1 cellular context compared by ENCODE assay signal in the genomic region with DNA sequence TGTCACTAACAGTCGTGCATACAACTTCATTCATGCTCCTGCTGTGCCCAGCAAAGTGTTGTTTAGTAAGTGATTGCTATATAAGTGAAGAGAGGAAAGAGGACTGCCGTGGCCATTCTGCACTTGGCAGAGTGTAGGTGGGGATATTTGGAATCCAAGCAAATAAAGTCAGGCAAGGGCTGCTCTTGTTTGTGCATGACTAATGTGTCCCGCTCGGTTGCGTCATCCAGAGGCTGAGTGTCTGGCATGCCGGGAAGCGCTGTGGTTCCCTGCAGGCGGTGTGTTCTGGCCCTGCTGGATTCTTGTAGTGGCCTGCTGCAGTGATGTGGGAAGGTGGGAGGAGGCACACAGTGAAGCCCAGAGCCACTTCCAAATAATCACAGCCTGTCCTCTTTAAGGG.
A peak's percentile ranks its signal among the peaks of the same experiment; 100 is the strongest.
TF ChIP-seq lines count a peak whose summit lies in the region.

No MANE protein-coding gene starts in this region.

TF ChIP-seq in HepG2, 621 proteins besides CTCF, POLR2A, EP300 and RAD21 (continued from another document and continues in another):
- TF ChIP-seq, protein P1, sequence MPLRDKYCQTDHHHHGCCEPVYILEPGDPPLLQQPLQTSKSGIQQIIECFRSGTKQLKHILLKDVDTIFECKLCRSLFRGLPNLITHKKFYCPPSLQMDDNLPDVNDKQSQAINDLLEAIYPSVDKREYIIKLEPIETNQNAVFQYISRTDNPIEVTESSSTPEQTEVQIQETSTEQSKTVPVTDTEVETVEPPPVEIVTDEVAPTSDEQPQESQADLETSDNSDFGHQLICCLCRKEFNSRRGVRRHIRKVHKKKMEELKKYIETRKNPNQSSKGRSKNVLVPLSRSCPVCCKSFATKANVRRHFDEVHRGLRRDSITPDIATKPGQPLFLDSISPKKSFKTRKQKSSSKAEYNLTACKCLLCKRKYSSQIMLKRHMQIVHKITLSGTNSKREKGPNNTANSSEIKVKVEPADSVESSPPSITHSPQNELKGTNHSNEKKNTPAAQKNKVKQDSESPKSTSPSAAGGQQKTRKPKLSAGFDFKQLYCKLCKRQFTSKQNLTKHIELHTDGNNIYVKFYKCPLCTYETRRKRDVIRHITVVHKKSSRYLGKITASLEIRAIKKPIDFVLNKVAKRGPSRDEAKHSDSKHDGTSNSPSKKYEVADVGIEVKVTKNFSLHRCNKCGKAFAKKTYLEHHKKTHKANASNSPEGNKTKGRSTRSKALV (CRISPR knock-in tag; IDR thresholded peaks at IDR 0.05), result no peak
- TF ChIP-seq, protein P2, sequence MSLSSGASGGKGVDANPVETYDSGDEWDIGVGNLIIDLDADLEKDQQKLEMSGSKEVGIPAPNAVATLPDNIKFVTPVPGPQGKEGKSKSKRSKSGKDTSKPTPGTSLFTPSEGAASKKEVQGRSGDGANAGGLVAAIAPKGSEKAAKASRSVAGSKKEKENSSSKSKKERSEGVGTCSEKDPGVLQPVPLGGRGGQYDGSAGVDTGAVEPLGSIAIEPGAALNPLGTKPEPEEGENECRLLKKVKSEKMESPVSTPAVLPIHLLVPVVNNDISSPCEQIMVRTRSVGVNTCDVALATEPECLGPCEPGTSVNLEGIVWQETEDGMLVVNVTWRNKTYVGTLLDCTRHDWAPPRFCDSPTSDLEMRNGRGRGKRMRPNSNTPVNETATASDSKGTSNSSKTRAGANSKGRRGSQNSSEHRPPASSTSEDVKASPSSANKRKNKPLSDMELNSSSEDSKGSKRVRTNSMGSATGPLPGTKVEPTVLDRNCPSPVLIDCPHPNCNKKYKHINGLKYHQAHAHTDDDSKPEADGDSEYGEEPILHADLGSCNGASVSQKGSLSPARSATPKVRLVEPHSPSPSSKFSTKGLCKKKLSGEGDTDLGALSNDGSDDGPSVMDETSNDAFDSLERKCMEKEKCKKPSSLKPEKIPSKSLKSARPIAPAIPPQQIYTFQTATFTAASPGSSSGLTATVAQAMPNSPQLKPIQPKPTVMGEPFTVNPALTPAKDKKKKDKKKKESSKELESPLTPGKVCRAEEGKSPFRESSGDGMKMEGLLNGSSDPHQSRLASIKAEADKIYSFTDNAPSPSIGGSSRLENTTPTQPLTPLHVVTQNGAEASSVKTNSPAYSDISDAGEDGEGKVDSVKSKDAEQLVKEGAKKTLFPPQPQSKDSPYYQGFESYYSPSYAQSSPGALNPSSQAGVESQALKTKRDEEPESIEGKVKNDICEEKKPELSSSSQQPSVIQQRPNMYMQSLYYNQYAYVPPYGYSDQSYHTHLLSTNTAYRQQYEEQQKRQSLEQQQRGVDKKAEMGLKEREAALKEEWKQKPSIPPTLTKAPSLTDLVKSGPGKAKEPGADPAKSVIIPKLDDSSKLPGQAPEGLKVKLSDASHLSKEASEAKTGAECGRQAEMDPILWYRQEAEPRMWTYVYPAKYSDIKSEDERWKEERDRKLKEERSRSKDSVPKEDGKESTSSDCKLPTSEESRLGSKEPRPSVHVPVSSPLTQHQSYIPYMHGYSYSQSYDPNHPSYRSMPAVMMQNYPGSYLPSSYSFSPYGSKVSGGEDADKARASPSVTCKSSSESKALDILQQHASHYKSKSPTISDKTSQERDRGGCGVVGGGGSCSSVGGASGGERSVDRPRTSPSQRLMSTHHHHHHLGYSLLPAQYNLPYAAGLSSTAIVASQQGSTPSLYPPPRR (CRISPR knock-in tag; IDR thresholded peaks at IDR 0.05; ENCODE audit: borderline replicate concordance), result peak; percentile 61; the same call in 1 of the 2 replicates
- TF ChIP-seq ZNF777 (CRISPR knock-in tag; IDR thresholded peaks at IDR 0.05) (no peak), POLR2AphosphoS2 (IDR thresholded peaks at IDR 0.05; ENCODE audit: low read depth, low read length) (no peak), ZNF547 (CRISPR knock-in tag; IDR thresholded peaks at IDR 0.05) (no peak), ZNF720 (CRISPR knock-in tag; IDR thresholded peaks at IDR 0.05) (no peak), TCF7L2 (IDR thresholded peaks at IDR 0.05; ENCODE audit: low read depth, low read length) (no peak), HNF4G (IDR thresholded peaks at IDR 0.05; ENCODE audit: borderline replicate concordance, low read depth, low read length) (no peak), HNF4G (CRISPR knock-in tag; IDR thresholded peaks at IDR 0.05; ENCODE audit: borderline replicate concordance, low read depth) (no peak), FLYWCH1 (CRISPR knock-in tag; IDR thresholded peaks at IDR 0.05) (no peak), ELF1 (CRISPR knock-in tag; IDR thresholded peaks at IDR 0.05) (peak; percentile 21; the same call in 1 of the 2 replicates), ZNF138 (CRISPR knock-in tag; IDR thresholded peaks at IDR 0.05; ENCODE audit: low read depth) (no peak), TOE1 (CRISPR knock-in tag; IDR thresholded peaks at IDR 0.05) (no peak), SRSF4 (IDR thresholded peaks at IDR 0.05; ENCODE audit: low read depth, low read length, poor library complexity, severe bottlenecking) (no peak), ZNF644 (CRISPR knock-in tag; IDR thresholded peaks at IDR 0.05; ENCODE audit: low read depth) (peak; percentile 92), ZFY (CRISPR knock-in tag; IDR thresholded peaks at IDR 0.05) (peak; percentile 73), ZNF572 (CRISPR knock-in tag; IDR thresholded peaks at IDR 0.05) (no peak), ZNF674 (CRISPR knock-in tag; IDR thresholded peaks at IDR 0.05; ENCODE audit: low read depth) (no peak), ZBTB1 (CRISPR knock-in tag; IDR thresholded peaks at IDR 0.05; ENCODE audit: borderline replicate concordance) (no peak), SKI (IDR thresholded peaks at IDR 0.05; ENCODE audit: partially characterized antibody) (peak; percentile 91), MIER3 (CRISPR knock-in tag; IDR thresholded peaks at IDR 0.05; ENCODE audit: borderline replicate concordance) (peak; percentile 97), ZNF614 (CRISPR knock-in tag; IDR thresholded peaks at IDR 0.05; ENCODE audit: borderline replicate concordance) (0 out of 2 replicates have a peak, but pooled peaks have one; percentile 19), ZSCAN25 (CRISPR knock-in tag; IDR thresholded peaks at IDR 0.05) (no peak), YEATS4 (CRISPR knock-in tag; IDR thresholded peaks at IDR 0.05; ENCODE audit: borderline replicate concordance) (peak; percentile 78), ZC3H13 (CRISPR knock-in tag; IDR thresholded peaks at IDR 0.05) (no peak), ZNF124 (CRISPR knock-in tag; IDR thresholded peaks at IDR 0.05) (peak; percentile 28; the same call in 1 of the 2 replicates), GPN1 (CRISPR knock-in tag; IDR thresholded peaks at IDR 0.05; ENCODE audit: borderline replicate concordance) (no peak), CHCHD3 (CRISPR knock-in tag; IDR thresholded peaks at IDR 0.05) (no peak), RCOR2 (CRISPR knock-in tag; IDR thresholded peaks at IDR 0.05) (peak; percentile 86; the same call in 1 of the 2 replicates), ZNF589 (CRISPR knock-in tag; conservative IDR thresholded peaks at IDR 0.05) (no peak), ZNF101 (CRISPR knock-in tag; IDR thresholded peaks at IDR 0.05; ENCODE audit: borderline replicate concordance, low read depth) (no peak), MEIS1 (CRISPR knock-in tag; IDR thresholded peaks at IDR 0.05; ENCODE audit: borderline replicate concordance) (peak; percentile 60; the same call in 1 of the 2 replicates), CC2D1A (CRISPR knock-in tag; IDR thresholded peaks at IDR 0.05) (no peak), NFE2L1 (CRISPR knock-in tag; IDR thresholded peaks at IDR 0.05; ENCODE audit: borderline replicate concordance) (no peak), ZFP90 (CRISPR knock-in tag; IDR thresholded peaks at IDR 0.05; ENCODE audit: borderline replicate concordance) (peak; percentile 61; the same call in 1 of the 2 replicates), NCOA1 (CRISPR knock-in tag; IDR thresholded peaks at IDR 0.05) (no peak), ZNF343 (CRISPR knock-in tag; IDR thresholded peaks at IDR 0.05) (no peak), NR2C2 (CRISPR knock-in tag; IDR thresholded peaks at IDR 0.05; ENCODE audit: borderline replicate concordance) (peak; percentile 41; the same call in 1 of the 2 replicates), HMG20A (CRISPR knock-in tag; IDR thresholded peaks at IDR 0.05; ENCODE audit: borderline replicate concordance) (peak; percentile 92)
- TF ChIP-seq, protein P3, sequence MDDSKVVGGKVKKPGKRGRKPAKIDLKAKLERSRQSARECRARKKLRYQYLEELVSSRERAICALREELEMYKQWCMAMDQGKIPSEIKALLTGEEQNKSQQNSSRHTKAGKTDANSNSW (CRISPR knock-in tag; IDR thresholded peaks at IDR 0.05; ENCODE audit: borderline replicate concordance), result no peak
- TF ChIP-seq, protein P4, sequence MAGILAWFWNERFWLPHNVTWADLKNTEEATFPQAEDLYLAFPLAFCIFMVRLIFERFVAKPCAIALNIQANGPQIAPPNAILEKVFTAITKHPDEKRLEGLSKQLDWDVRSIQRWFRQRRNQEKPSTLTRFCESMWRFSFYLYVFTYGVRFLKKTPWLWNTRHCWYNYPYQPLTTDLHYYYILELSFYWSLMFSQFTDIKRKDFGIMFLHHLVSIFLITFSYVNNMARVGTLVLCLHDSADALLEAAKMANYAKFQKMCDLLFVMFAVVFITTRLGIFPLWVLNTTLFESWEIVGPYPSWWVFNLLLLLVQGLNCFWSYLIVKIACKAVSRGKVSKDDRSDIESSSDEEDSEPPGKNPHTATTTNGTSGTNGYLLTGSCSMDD (CRISPR knock-in tag; IDR thresholded peaks at IDR 0.05), result no peak
- TF ChIP-seq, protein P5, sequence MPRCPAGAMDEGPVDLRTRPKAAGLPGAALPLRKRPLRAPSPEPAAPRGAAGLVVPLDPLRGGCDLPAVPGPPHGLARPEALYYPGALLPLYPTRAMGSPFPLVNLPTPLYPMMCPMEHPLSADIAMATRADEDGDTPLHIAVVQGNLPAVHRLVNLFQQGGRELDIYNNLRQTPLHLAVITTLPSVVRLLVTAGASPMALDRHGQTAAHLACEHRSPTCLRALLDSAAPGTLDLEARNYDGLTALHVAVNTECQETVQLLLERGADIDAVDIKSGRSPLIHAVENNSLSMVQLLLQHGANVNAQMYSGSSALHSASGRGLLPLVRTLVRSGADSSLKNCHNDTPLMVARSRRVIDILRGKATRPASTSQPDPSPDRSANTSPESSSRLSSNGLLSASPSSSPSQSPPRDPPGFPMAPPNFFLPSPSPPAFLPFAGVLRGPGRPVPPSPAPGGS (CRISPR knock-in tag; IDR thresholded peaks at IDR 0.05), result no peak
- TF ChIP-seq, protein P6, sequence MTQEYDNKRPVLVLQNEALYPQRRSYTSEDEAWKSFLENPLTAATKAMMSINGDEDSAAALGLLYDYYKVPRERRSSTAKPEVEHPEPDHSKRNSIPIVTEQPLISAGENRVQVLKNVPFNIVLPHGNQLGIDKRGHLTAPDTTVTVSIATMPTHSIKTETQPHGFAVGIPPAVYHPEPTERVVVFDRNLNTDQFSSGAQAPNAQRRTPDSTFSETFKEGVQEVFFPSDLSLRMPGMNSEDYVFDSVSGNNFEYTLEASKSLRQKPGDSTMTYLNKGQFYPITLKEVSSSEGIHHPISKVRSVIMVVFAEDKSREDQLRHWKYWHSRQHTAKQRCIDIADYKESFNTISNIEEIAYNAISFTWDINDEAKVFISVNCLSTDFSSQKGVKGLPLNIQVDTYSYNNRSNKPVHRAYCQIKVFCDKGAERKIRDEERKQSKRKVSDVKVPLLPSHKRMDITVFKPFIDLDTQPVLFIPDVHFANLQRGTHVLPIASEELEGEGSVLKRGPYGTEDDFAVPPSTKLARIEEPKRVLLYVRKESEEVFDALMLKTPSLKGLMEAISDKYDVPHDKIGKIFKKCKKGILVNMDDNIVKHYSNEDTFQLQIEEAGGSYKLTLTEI (CRISPR knock-in tag; conservative IDR thresholded peaks at IDR 0.05), result no peak
- TF ChIP-seq, protein P7, sequence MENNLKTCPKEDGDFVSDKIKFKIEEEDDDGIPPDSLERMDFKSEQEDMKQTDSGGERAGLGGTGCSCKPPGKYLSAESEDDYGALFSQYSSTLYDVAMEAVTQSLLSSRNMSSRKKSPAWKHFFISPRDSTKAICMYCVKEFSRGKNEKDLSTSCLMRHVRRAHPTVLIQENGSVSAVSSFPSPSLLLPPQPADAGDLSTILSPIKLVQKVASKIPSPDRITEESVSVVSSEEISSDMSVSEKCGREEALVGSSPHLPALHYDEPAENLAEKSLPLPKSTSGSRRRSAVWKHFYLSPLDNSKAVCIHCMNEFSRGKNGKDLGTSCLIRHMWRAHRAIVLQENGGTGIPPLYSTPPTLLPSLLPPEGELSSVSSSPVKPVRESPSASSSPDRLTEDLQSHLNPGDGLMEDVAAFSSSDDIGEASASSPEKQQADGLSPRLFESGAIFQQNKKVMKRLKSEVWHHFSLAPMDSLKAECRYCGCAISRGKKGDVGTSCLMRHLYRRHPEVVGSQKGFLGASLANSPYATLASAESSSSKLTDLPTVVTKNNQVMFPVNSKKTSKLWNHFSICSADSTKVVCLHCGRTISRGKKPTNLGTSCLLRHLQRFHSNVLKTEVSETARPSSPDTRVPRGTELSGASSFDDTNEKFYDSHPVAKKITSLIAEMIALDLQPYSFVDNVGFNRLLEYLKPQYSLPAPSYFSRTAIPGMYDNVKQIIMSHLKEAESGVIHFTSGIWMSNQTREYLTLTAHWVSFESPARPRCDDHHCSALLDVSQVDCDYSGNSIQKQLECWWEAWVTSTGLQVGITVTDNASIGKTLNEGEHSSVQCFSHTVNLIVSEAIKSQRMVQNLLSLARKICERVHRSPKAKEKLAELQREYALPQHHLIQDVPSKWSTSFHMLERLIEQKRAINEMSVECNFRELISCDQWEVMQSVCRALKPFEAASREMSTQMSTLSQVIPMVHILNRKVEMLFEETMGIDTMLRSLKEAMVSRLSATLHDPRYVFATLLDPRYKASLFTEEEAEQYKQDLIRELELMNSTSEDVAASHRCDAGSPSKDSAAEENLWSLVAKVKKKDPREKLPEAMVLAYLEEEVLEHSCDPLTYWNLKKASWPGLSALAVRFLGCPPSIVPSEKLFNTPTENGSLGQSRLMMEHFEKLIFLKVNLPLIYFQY (CRISPR knock-in tag; IDR thresholded peaks at IDR 0.05; ENCODE audit: borderline replicate concordance), result peak; percentile 67; the same call in 1 of the 2 replicates
